In the genomic region with DNA sequence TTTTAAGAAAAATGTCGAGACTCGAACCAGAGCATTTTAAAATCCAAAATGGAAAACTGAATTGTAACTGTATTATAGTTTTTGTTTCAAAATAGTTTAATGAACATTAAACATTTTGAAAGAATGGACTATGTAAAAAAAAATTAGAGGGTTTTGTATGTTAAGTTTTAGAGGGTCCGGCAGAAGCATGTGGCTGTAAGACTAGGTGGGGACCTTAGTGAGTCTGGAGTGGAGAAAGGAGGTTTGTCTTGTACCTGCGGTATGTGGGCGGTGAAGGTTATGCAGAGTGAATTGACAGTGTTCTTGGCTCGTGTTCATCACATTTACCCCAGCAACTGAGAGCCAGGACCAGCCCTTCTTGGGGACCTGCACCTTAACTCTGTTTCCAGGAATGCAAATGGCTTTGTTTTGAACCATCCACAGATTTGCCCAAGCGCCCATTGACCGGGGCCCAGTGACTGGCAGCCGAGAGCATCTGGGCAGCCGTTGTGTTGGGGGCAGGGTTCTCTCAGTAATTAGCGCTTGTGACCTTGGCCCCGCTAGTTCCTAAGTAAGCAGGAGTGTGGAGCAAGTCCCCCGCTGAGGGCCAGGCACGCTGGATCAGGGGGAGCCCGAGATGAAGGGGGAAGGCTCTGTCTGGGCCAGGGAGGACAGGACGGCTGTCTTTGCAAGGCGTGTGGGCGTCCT, we compare ENCODE assay signal across 1 cellular context.
TF ChIP-seq lines count a peak whose summit lies in the region.

No MANE protein-coding gene starts in this region.

TF ChIP-seq in WTC11, 78 proteins besides CTCF, POLR2A, EP300 and RAD21 (continued from another document):
- TF ChIP-seq ZNF416 (CRISPR knock-in tag; IDR thresholded peaks at IDR 0.05) (0 out of 2 replicates have a peak, but pooled peaks have one; percentile 66), ESRRA (CRISPR knock-in tag; IDR thresholded peaks at IDR 0.05; ENCODE audit: borderline replicate concordance) (0 out of 2 replicates have a peak, but pooled peaks have one; percentile 67), ZNF671 (CRISPR knock-in tag; IDR thresholded peaks at IDR 0.05) (peak; percentile 59; the same call in 1 of the 2 replicates)
